Comparison of ENCODE assay signal across 8 cellular contexts in the genomic region with DNA sequence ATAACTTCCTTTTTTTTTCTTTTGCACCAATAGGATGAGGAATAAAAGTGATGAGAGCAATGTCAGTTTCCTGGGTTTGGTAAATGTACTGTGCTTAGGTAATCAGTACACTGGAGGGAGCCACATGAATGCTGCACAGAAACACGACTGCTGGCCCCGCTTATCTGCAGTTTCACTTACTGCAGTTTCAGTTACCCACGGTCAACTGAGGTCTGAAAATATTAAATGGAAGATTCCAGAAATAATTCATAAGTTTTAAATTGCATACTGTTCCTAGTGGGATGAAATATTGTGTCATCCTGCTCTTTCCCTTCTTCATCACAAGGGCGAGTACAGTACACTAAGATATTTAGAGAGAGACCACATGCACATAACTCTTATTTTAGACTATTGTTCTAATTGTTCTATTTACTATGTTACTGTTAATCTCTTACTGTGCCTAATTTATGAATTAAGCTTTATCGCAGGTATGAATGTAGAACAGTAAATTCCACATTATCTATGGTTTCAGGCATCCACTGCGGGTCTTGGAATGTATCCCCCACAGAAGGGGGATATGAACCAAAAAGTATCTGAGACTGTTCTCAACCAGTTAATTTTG. TPM values are rescaled to one million over a fixed set of nuclear protein-coding genes. Genes with fewer than 3 reads are reported as not detected.
A peak's percentile ranks its signal among the peaks of the same experiment; 100 is the strongest.
DNase-seq lines count a peak whose midpoint lies in the region; ATAC-seq, FAIRE-seq and TF ChIP-seq lines count a peak whose summit lies in the region.

No MANE protein-coding gene starts in this region.

- CTCF ChIA-PET in HepG2 (lab: Yijun Ruan, JAX; ENCODE audit: low intra/inter-chr PET ratio, low total read pairs): interaction anchor here (1.4 kb wide), 1 partner anchor 56 kb away, joined by 5 read pairs; no protein-coding TSS in a partner anchor

- BruUV-seq in HepG2 (replicated peaks; lab: Mats Ljungman, UMichigan): no TSS peak

- peak; percentile 82 for FAIRE-seq in HepG2 (lab: Jason Lieb, UNC)

- H3K4me1 ChIP-seq in HepG2 (ENCODE audit: insufficient read depth, low read length): peaks cover 32% of the 10 kb centered on the region
- peaks cover 8 to 17% of the 10 kb centered on the region in 2 donors for H3K4me1 ChIP-seq in thyroid gland

- DNase-seq in DMS53 treated with DMSO at 0.1 percent for 48 hours (lab: John Stamatoyannopoulos, UW; ENCODE audit: unreplicated experiment) (peak; percentile 22), NAMALWA (ENCODE audit: low spot score) (peak; percentile 38), HepG2 (ENCODE audit: low spot score) (peak; percentile 43), thyroid gland (no peak)
- no peak for DNase-seq in stimulated activated naive CD4-positive, alpha-beta T cell treated with Interleukin-2 at 50 U/mL for 16 hours (lab: John Stamatoyannopoulos, UW)
- no peak for DNase-seq in activated CD8-positive, alpha-beta memory T cell treated with anti-CD3 and anti-CD28 coated beads for 24 hours

- H3K4me2 ChIP-seq in HepG2 (ENCODE audit: low read depth, low read length): peak overlapping the region; percentile 77

- TF ChIP-seq CTCF in HepG2 (CRISPR knock-in tag; IDR thresholded peaks at IDR 0.05) (peak; percentile 67), thyroid gland (IDR thresholded peaks at IDR 0.05) (peak in 1 of 6 experiments; percentile 27)

- H3K27me3 ChIP-seq in HepG2 (ENCODE audit: control insufficient read depth in 1 of 2, insufficient read depth in 2 of 2, low read length in 2 of 2) (no peaks in the 10 kb centered on the region), thyroid gland (no peaks in the 10 kb centered on the region)

- no peaks in the 10 kb centered on the region for H4K20me1 ChIP-seq in HepG2 (ENCODE audit: insufficient read depth, low read length)

- TF ChIP-seq RAD21 in HepG2 (CRISPR knock-in tag; IDR thresholded peaks at IDR 0.05): no peak

- H3K9ac ChIP-seq in HepG2 (ENCODE audit: insufficient read depth, low read depth, low read length): peak overlapping the region; percentile 50; the same call in 1 of the 2 replicates

- TF ChIP-seq EP300 in HepG2 (IDR thresholded peaks at IDR 0.05; ENCODE audit: low read depth in 2 of 2, low read length in 2 of 2) (no peak), HepG2 (CRISPR knock-in tag; IDR thresholded peaks at IDR 0.05; ENCODE audit: borderline replicate concordance) (no peak)

- H3K4me3 ChIP-seq in HepG2 (replicated peaks in 1 of 3; ENCODE audit: insufficient read depth in 1 of 3, low read depth in 2 of 3, low read length in 3 of 3): peak overlapping the region; percentile 46 to 61 (median 57)
- H3K4me3 ChIP-seq in thyroid gland (replicated peaks in 1 of 3): peak overlapping the region in 1 of 3 donors; percentile 3

- 31% methylated on average over 6 of the region's 6 CpGs for WGBS in HepG2 (ENCODE audit: low lambda C conversion rate)
- 64 to 65% methylated on average over 6 of the region's 6 CpGs for WGBS in thyroid gland, 2 donors

- in situ Hi-C loops in HepG2 (cut with HindIII; ENCODE audit: extremely low pct_ligation_motif_present, low pct_unique_long_range_greater_than_20kb): no loop called here

- ATAC-seq in HepG2 (peak; percentile 82), GM21367 (IDR thresholded peaks at IDR 0.05; ENCODE audit: unreplicated experiment) (no peak)

- intact Hi-C loops in HepG2 (cut with micrococcal nuclease; ENCODE audit: unreplicated experiment): loop anchor here (5.0 kb wide), 1 partner anchor 41 kb away; no protein-coding TSS in a partner anchor
- intact Hi-C loops in thyroid gland (cut with DNase I): no loop called here

- H3K27ac ChIP-seq in angular gyrus (ENCODE audit: low read depth, low read length): peak overlapping the region; percentile 42
- peak overlapping the region; percentile 19 for H3K27ac ChIP-seq in HepG2 (ENCODE audit: extremely low read length, insufficient read depth, low read length)
- peak overlapping the region in 2 of 3 donors; percentile 21 to 44 for H3K27ac ChIP-seq in thyroid gland

- POLR2A ChIA-PET in HepG2 (lab: Yijun Ruan, JAX): interaction anchor here (1.1 to 1.9 kb wide), 2 partner anchors 24 to 41 kb away, joined by 4 to 11 read pairs; partner anchors contain the start of gene CANT1

- H3K79me2 ChIP-seq in HepG2 (ENCODE audit: insufficient read depth, low read length): no peaks in the 10 kb centered on the region

- H3K36me3 ChIP-seq in HepG2 (replicated peaks in 1 of 2; ENCODE audit: control insufficient read depth in 1 of 2, insufficient read depth in 2 of 2, low read length in 2 of 2) (peaks cover 0 to 4% of the 10 kb centered on the region in 2 experiments; a peak in 2 of 5 replicates), thyroid gland (peaks cover 8 to 10% of the 10 kb centered on the region in 2 donors)

- peak overlapping the region; percentile 24 for H2AFZ ChIP-seq in HepG2 (ENCODE audit: low read length)

- no peaks in the 10 kb centered on the region for H3K9me3 ChIP-seq in HepG2 (ENCODE audit: low read length)
- no peaks in the 10 kb centered on the region for H3K9me3 ChIP-seq in thyroid gland

- no peak for TF ChIP-seq POLR2A in HepG2 (IDR thresholded peaks at IDR 0.05; ENCODE audit: insufficient read depth in 1 of 2, low read depth in 2 of 2, low read length in 2 of 2)
- no peak for TF ChIP-seq POLR2A in thyroid gland (IDR thresholded peaks at IDR 0.05)

RNA-seq across cellular contexts. Expression of gene LGALS3BP, which starts 6.4 kb away (rescaled TPM):
- total RNA-seq in HepG2 (2016; rRNA removed; fragmentation: Illumina TruSeq; extraction: Trizol) (116 and 332 TPM in 2 replicates), thyroid gland (100 to 1,000 TPM; 193 to 443 (median 390) TPM)
- total RNA-seq in HepG2 (2016; cell fraction: cytosol; rRNA removed; fragmentation: Illumina TruSeq; extraction: Trizol; ENCODE audit: low read depth): 62.3 and 63.4 TPM in 2 replicates
- 116 and 342 TPM in 2 replicates for total RNA-seq in HepG2 (2016; cell fraction: insoluble cytoplasmic fraction; rRNA removed; fragmentation: Illumina TruSeq; extraction: Trizol)
- total RNA-seq in HepG2 (2016; cell fraction: membrane; rRNA removed; fragmentation: Illumina TruSeq; extraction: Trizol): 57.6 and 60.1 TPM in 2 replicates
- 311 and 384 TPM in 2 replicates for total RNA-seq in HepG2 (2016; cell fraction: nucleus; rRNA removed; fragmentation: Illumina TruSeq; extraction: Trizol)
- polyA plus RNA-seq in HepG2 (2011; rRNA removed): 137 and 185 TPM in 2 replicates
- 89.4 and 111 TPM in 2 replicates for polyA plus RNA-seq in HepG2 (2011; cell fraction: cytosol; rRNA removed)
- 667 and 704 TPM in 2 replicates for polyA plus RNA-seq in HepG2 (2011; cell fraction: nucleus; rRNA removed)
- 341 and 458 TPM in 2 replicates for polyA plus RNA-seq in HepG2 (2012)
- 36.8 and 37.2 TPM in 2 replicates for polyA plus RNA-seq in HepG2 (2016; cell fraction: cytosol; fragmentation: Illumina TruSeq; extraction: Trizol; ENCODE audit: low read depth)
- polyA plus RNA-seq in HepG2 (2016; cell fraction: insoluble cytoplasmic fraction; fragmentation: Illumina TruSeq; extraction: Trizol; ENCODE audit: low read depth): 103 and 140 TPM in 2 replicates
- 41.5 and 48.5 TPM in 2 replicates for polyA plus RNA-seq in HepG2 (2016; cell fraction: membrane; fragmentation: Illumina TruSeq; extraction: Trizol; ENCODE audit: low read depth)
- polyA plus RNA-seq in HepG2 (2016; cell fraction: nucleus; fragmentation: Illumina TruSeq; extraction: Trizol; ENCODE audit: insufficient read depth, low read depth): 669 and 711 TPM in 2 replicates
- polyA minus RNA-seq in HepG2 (2011; rRNA and poly(A)+ RNA removed; ENCODE audit: low replicate concordance): 165 and 565 TPM in 2 replicates
- polyA minus RNA-seq in HepG2 (2011; cell fraction: cytosol; rRNA and poly(A)+ RNA removed): 316 and 377 TPM in 2 replicates
- 112 and 148 TPM in 2 replicates for polyA minus RNA-seq in HepG2 (2011; cell fraction: nucleus; rRNA and poly(A)+ RNA removed)

RNA-seq across cellular contexts. Expression of gene CANT1, which starts 23.4 kb away (rescaled TPM):
- 24.9 and 34.1 TPM in 2 replicates for total RNA-seq in HepG2 (2016; rRNA removed; fragmentation: Illumina TruSeq; extraction: Trizol)
- total RNA-seq in HepG2 (2016; cell fraction: cytosol; rRNA removed; fragmentation: Illumina TruSeq; extraction: Trizol; ENCODE audit: low read depth): 4.7 and 7.2 TPM in 2 replicates
- total RNA-seq in HepG2 (2016; cell fraction: insoluble cytoplasmic fraction; rRNA removed; fragmentation: Illumina TruSeq; extraction: Trizol): 22.7 and 35.6 TPM in 2 replicates
- total RNA-seq in HepG2 (2016; cell fraction: membrane; rRNA removed; fragmentation: Illumina TruSeq; extraction: Trizol): 18.3 and 22.7 TPM in 2 replicates
- 34.4 and 36.1 TPM in 2 replicates for total RNA-seq in HepG2 (2016; cell fraction: nucleus; rRNA removed; fragmentation: Illumina TruSeq; extraction: Trizol)
- 42.1 and 42.6 TPM in 2 replicates for polyA plus RNA-seq in HepG2 (2011; rRNA removed)
- polyA plus RNA-seq in HepG2 (2011; cell fraction: cytosol; rRNA removed): 32.0 and 42.2 TPM in 2 replicates
- polyA plus RNA-seq in HepG2 (2011; cell fraction: nucleus; rRNA removed): 39.8 and 43.1 TPM in 2 replicates
- 25.0 and 32.7 TPM in 2 replicates for polyA plus RNA-seq in HepG2 (2012)
- polyA plus RNA-seq in HepG2 (2016; cell fraction: cytosol; fragmentation: Illumina TruSeq; extraction: Trizol; ENCODE audit: low read depth): 5.6 TPM in 2 replicates
- 23.0 and 24.4 TPM in 2 replicates for polyA plus RNA-seq in HepG2 (2016; cell fraction: insoluble cytoplasmic fraction; fragmentation: Illumina TruSeq; extraction: Trizol; ENCODE audit: low read depth)
- polyA plus RNA-seq in HepG2 (2016; cell fraction: membrane; fragmentation: Illumina TruSeq; extraction: Trizol; ENCODE audit: low read depth): 13.8 and 16.2 TPM in 2 replicates
- polyA plus RNA-seq in HepG2 (2016; cell fraction: nucleus; fragmentation: Illumina TruSeq; extraction: Trizol; ENCODE audit: insufficient read depth, low read depth): 44.9 and 45.4 TPM in 2 replicates
- 46.8 and 73.3 TPM in 2 replicates for polyA minus RNA-seq in HepG2 (2011; rRNA and poly(A)+ RNA removed; ENCODE audit: low replicate concordance)
- 34.5 and 40.3 TPM in 2 replicates for polyA minus RNA-seq in HepG2 (2011; cell fraction: cytosol; rRNA and poly(A)+ RNA removed)
- polyA minus RNA-seq in HepG2 (2011; cell fraction: nucleus; rRNA and poly(A)+ RNA removed): 27.8 and 31.3 TPM in 2 replicates
- 10 to 100 TPM; 21.2 to 37.1 (median 27.3) TPM for total RNA-seq in thyroid gland

RNA-seq across cellular contexts. Expression of gene C1QTNF1, which starts 37.8 kb away (rescaled TPM):
- total RNA-seq in HepG2 (2016; rRNA removed; fragmentation: Illumina TruSeq; extraction: Trizol) (0.18 and 0.36 TPM in 2 replicates), thyroid gland (100 to 1,000 TPM in 1 of 4 donors, 10 to 100 TPM in 3; 58.8 to 135 (median 73.7) TPM)
- total RNA-seq in HepG2 (2016; cell fraction: cytosol; rRNA removed; fragmentation: Illumina TruSeq; extraction: Trizol; ENCODE audit: low read depth): 0.30 TPM in 1 of 2 replicates, not detected in the other
- 0.10 and 0.58 TPM in 2 replicates for total RNA-seq in HepG2 (2016; cell fraction: insoluble cytoplasmic fraction; rRNA removed; fragmentation: Illumina TruSeq; extraction: Trizol)
- total RNA-seq in HepG2 (2016; cell fraction: membrane; rRNA removed; fragmentation: Illumina TruSeq; extraction: Trizol): 0.06 and 0.31 TPM in 2 replicates
- total RNA-seq in HepG2 (2016; cell fraction: nucleus; rRNA removed; fragmentation: Illumina TruSeq; extraction: Trizol): 0.56 and 0.90 TPM in 2 replicates
- 0.86 and 2.1 TPM in 2 replicates for polyA plus RNA-seq in HepG2 (2011; rRNA removed)
- 0.94 and 1.2 TPM in 2 replicates for polyA plus RNA-seq in HepG2 (2011; cell fraction: cytosol; rRNA removed)
- 1.4 TPM in 2 replicates for polyA plus RNA-seq in HepG2 (2011; cell fraction: nucleus; rRNA removed)
- 1.0 and 1.5 TPM in 2 replicates for polyA plus RNA-seq in HepG2 (2012)
- polyA plus RNA-seq in HepG2 (2016; cell fraction: cytosol; fragmentation: Illumina TruSeq; extraction: Trizol; ENCODE audit: low read depth): 0.08 TPM in 1 of 2 replicates, not detected in the other
- polyA plus RNA-seq in HepG2 (2016; cell fraction: insoluble cytoplasmic fraction; fragmentation: Illumina TruSeq; extraction: Trizol; ENCODE audit: low read depth): 0.12 and 0.25 TPM in 2 replicates
- 0.09 and 0.17 TPM in 2 replicates for polyA plus RNA-seq in HepG2 (2016; cell fraction: membrane; fragmentation: Illumina TruSeq; extraction: Trizol; ENCODE audit: low read depth)
- polyA plus RNA-seq in HepG2 (2016; cell fraction: nucleus; fragmentation: Illumina TruSeq; extraction: Trizol; ENCODE audit: insufficient read depth, low read depth): 0.45 and 0.55 TPM in 2 replicates
- polyA minus RNA-seq in HepG2 (2011; rRNA and poly(A)+ RNA removed; ENCODE audit: low replicate concordance): 2.2 TPM in 1 of 2 replicates, not detected in the other
- 0.59 and 0.70 TPM in 2 replicates for polyA minus RNA-seq in HepG2 (2011; cell fraction: cytosol; rRNA and poly(A)+ RNA removed)
- polyA minus RNA-seq in HepG2 (2011; cell fraction: nucleus; rRNA and poly(A)+ RNA removed): 1.6 and 2.2 TPM in 2 replicates

Comparison
In these comparisons a context has a peak if more than half of its experiments do, and no peak if none do; other contexts are left out.
1. DNase-seq: peak in DMS53 treated with DMSO at 0.1 percent for 48 hours (single experiment), NAMALWA (single experiment) and HepG2 (single experiment); none in thyroid gland (0 of 2), stimulated activated naive CD4-positive, alpha-beta T cell treated with Interleukin-2 at 50 U/mL for 16 hours (single experiment) and activated CD8-positive, alpha-beta memory T cell treated with anti-CD3 and anti-CD28 coated beads for 24 hours (single experiment).
2. RNA of gene C1QTNF1, which starts 37.8 kb away (total RNA-seq): 58.8 to 135 TPM in thyroid gland; 0.06 to 0.90 TPM in HepG2; every median in the first group is over 10 times any median in the second.
3. Peak in every context shown above with its lines, with median percentiles within 50 percentile points of each other: H3K27ac ChIP-seq.